In genomic region chr14:31934767-31935266, GRCh38 we compare ENCODE assay signal across 1 cellular context.
TF ChIP-seq lines count a peak whose summit lies in the region.

No MANE protein-coding gene starts in this region.

TF ChIP-seq in HepG2, 621 proteins besides CTCF, POLR2A, EP300 and RAD21 (continued from another document and continues in another):
- TF ChIP-seq ZNF281 (CRISPR knock-in tag; IDR thresholded peaks at IDR 0.05; ENCODE audit: borderline replicate concordance) (peak; percentile 86), HBP1 (CRISPR knock-in tag; IDR thresholded peaks at IDR 0.05; ENCODE audit: low read depth) (no peak), TAF1 (CRISPR knock-in tag; IDR thresholded peaks at IDR 0.05) (no peak), SMYD3 (CRISPR knock-in tag; IDR thresholded peaks at IDR 0.05) (0 out of 2 replicates have a peak, but pooled peaks have one; percentile 45), PBX2 (CRISPR knock-in tag; IDR thresholded peaks at IDR 0.05) (0 out of 2 replicates have a peak, but pooled peaks have one; percentile 9), ZNF3 (CRISPR knock-in tag; IDR thresholded peaks at IDR 0.05) (0 out of 2 replicates have a peak, but pooled peaks have one; percentile 14), FOXK2 (IDR thresholded peaks at IDR 0.05) (no peak), CENPBD1 (CRISPR knock-in tag; IDR thresholded peaks at IDR 0.05; ENCODE audit: borderline replicate concordance, low read depth) (no peak), ZHX2 (IDR thresholded peaks at IDR 0.05; ENCODE audit: low read depth) (no peak), ZHX2 (CRISPR knock-in tag; IDR thresholded peaks at IDR 0.05; ENCODE audit: borderline replicate concordance) (no peak), SOX13 (IDR thresholded peaks at IDR 0.05) (no peak), SOX13 (CRISPR knock-in tag; conservative IDR thresholded peaks at IDR 0.05 in 1 of 2, IDR thresholded peaks at IDR 0.05 in 1 of 2) (peak in 1 of 2 experiments; percentile 65; a peak in 2 of 4 replicates), ATAD3A (CRISPR knock-in tag; IDR thresholded peaks at IDR 0.05) (no peak), GPN1 (CRISPR knock-in tag; IDR thresholded peaks at IDR 0.05; ENCODE audit: borderline replicate concordance) (no peak), KDM1A (CRISPR knock-in tag; IDR thresholded peaks at IDR 0.05) (peak; percentile 34; the same call in 1 of the 2 replicates), ZNF331 (CRISPR knock-in tag; IDR thresholded peaks at IDR 0.05) (peak; percentile 83), ISX (CRISPR knock-in tag; conservative IDR thresholded peaks at IDR 0.05) (no peak), STAG1 (CRISPR knock-in tag; IDR thresholded peaks at IDR 0.05) (peak; percentile 98), BRD4 (CRISPR knock-in tag; IDR thresholded peaks at IDR 0.05) (no peak), NPAS2 (CRISPR knock-in tag; IDR thresholded peaks at IDR 0.05; ENCODE audit: borderline replicate concordance) (no peak), MED1 (CRISPR knock-in tag; IDR thresholded peaks at IDR 0.05) (no peak), HMG20A (CRISPR knock-in tag; IDR thresholded peaks at IDR 0.05; ENCODE audit: borderline replicate concordance) (peak; percentile 44; the same call in 1 of the 2 replicates), NFIC (IDR thresholded peaks at IDR 0.05; ENCODE audit: low read length) (0 out of 2 replicates have a peak, but pooled peaks have one; percentile 18), GATAD1 (CRISPR knock-in tag; IDR thresholded peaks at IDR 0.05) (peak; percentile 65; the same call in 1 of the 2 replicates), ZNF780A (CRISPR knock-in tag; IDR thresholded peaks at IDR 0.05) (peak; percentile 79; the same call in 1 of the 2 replicates), ZMYM3 (CRISPR knock-in tag; IDR thresholded peaks at IDR 0.05) (no peak), HMG20B (CRISPR knock-in tag; conservative IDR thresholded peaks at IDR 0.05) (0 out of 2 replicates have a peak, but pooled peaks have one; percentile 36), GABPB1 (CRISPR knock-in tag; IDR thresholded peaks at IDR 0.05) (peak; percentile 29; the same call in 1 of the 2 replicates), TBX2 (CRISPR knock-in tag; IDR thresholded peaks at IDR 0.05; ENCODE audit: borderline replicate concordance) (no peak), HOXA7 (CRISPR knock-in tag; IDR thresholded peaks at IDR 0.05) (no peak), HDAC2 (CRISPR knock-in tag; IDR thresholded peaks at IDR 0.05) (peak; percentile 69), NBN (conservative IDR thresholded peaks at IDR 0.05) (no peak), JUNB (CRISPR knock-in tag; IDR thresholded peaks at IDR 0.05; ENCODE audit: borderline replicate concordance) (no peak), ZFP1 (CRISPR knock-in tag; IDR thresholded peaks at IDR 0.05) (peak; percentile 39; the same call in 1 of the 2 replicates), HMGXB4 (CRISPR knock-in tag; IDR thresholded peaks at IDR 0.05; ENCODE audit: borderline replicate concordance in 1 of 2, low read depth in 1 of 2) (peak; percentile 20 to 91; a peak in 2 of 4 replicates), NONO (IDR thresholded peaks at IDR 0.05) (no peak), NONO (CRISPR knock-in tag; conservative IDR thresholded peaks at IDR 0.05) (peak; percentile 45; the same call in 1 of the 2 replicates), RXRB (CRISPR knock-in tag; IDR thresholded peaks at IDR 0.05; ENCODE audit: borderline replicate concordance) (peak; percentile 68; the same call in 1 of the 2 replicates), MIXL1 (CRISPR knock-in tag; IDR thresholded peaks at IDR 0.05) (peak; percentile 72), SOX5 (CRISPR knock-in tag; IDR thresholded peaks at IDR 0.05; ENCODE audit: borderline replicate concordance) (peak; percentile 74), CBX5 (CRISPR knock-in tag; IDR thresholded peaks at IDR 0.05; ENCODE audit: borderline replicate concordance) (peak; percentile 90; the same call in 1 of the 2 replicates), JARID2 (CRISPR knock-in tag; IDR thresholded peaks at IDR 0.05; ENCODE audit: insufficient replicate concordance) (peak; percentile 92), KLF12 (CRISPR knock-in tag; IDR thresholded peaks at IDR 0.05; ENCODE audit: borderline replicate concordance) (no peak)
- TF ChIP-seq, protein P1, sequence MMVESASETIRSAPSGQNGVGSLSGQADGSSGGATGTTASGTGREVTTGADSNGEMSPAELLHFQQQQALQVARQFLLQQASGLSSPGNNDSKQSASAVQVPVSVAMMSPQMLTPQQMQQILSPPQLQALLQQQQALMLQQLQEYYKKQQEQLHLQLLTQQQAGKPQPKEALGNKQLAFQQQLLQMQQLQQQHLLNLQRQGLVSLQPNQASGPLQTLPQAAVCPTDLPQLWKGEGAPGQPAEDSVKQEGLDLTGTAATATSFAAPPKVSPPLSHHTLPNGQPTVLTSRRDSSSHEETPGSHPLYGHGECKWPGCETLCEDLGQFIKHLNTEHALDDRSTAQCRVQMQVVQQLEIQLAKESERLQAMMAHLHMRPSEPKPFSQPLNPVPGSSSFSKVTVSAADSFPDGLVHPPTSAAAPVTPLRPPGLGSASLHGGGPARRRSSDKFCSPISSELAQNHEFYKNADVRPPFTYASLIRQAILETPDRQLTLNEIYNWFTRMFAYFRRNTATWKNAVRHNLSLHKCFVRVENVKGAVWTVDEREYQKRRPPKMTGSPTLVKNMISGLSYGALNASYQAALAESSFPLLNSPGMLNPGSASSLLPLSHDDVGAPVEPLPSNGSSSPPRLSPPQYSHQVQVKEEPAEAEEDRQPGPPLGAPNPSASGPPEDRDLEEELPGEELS (CRISPR knock-in tag; IDR thresholded peaks at IDR 0.05) = no peak
